1 cellular context compared by ENCODE assay signal in the genomic region with DNA sequence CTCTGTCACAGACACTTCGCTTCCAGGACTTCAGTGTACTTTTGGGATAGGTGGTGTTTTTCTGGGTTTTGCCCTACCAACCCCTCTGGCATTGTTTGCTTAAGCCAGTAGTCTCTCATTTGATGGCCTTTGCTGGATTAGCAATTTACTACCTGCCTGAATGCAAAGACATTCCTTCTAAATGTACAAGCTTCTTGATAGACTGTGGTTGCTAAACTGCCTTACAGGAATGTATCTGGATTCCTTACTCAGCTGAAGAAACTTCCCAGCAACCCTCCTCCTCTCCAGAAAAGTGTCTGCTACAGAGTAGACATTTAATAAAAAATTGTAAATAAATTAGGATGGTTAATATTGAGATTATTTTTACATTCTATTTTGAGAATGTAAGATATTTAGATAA.
TF ChIP-seq lines count a peak whose summit lies in the region.

No MANE protein-coding gene starts in this region.

TF ChIP-seq in SK-N-SH treated with all-trans-retinoic acid at 6 μM for 48 hours, 23 proteins besides CTCF, POLR2A, EP300 and RAD21 (continued from another document):
- no peak for TF ChIP-seq TSHZ2 (CRISPR knock-in tag; IDR thresholded peaks at IDR 0.05)
- no peak for TF ChIP-seq ZC3H10 (CRISPR knock-in tag; IDR thresholded peaks at IDR 0.05)
- no peak for TF ChIP-seq PPARA (CRISPR knock-in tag; IDR thresholded peaks at IDR 0.05; ENCODE audit: borderline replicate concordance)
- TF ChIP-seq BACH2 (CRISPR knock-in tag; IDR thresholded peaks at IDR 0.05; ENCODE audit: borderline replicate concordance), result no peak
- TF ChIP-seq, protein P1, sequence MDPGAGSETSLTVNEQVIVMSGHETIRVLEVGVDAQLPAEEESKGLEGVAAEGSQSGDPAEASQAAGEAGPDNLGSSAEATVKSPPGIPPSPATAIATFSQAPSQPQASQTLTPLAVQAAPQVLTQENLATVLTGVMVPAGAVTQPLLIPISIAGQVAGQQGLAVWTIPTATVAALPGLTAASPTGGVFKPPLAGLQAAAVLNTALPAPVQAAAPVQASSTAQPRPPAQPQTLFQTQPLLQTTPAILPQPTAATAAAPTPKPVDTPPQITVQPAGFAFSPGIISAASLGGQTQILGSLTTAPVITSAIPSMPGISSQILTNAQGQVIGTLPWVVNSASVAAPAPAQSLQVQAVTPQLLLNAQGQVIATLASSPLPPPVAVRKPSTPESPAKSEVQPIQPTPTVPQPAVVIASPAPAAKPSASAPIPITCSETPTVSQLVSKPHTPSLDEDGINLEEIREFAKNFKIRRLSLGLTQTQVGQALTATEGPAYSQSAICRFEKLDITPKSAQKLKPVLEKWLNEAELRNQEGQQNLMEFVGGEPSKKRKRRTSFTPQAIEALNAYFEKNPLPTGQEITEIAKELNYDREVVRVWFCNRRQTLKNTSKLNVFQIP (CRISPR knock-in tag; IDR thresholded peaks at IDR 0.05; ENCODE audit: borderline replicate concordance, low read depth), result no peak
- TF ChIP-seq TOX (CRISPR knock-in tag; IDR thresholded peaks at IDR 0.05; ENCODE audit: borderline replicate concordance), result no peak
- no peak for TF ChIP-seq OSR1 (CRISPR knock-in tag; IDR thresholded peaks at IDR 0.05)
- no peak for TF ChIP-seq SNAI2 (CRISPR knock-in tag; IDR thresholded peaks at IDR 0.05)
